Comparison of ENCODE assay signal across 18 cellular contexts in genomic region chr2:63345285-63345633, GRCh38.
"Had no signal": no experiment of that assay in that cellular context is flagged by ENCODE, and none has a peak within 500 bp of the region (broad histone marks: within the 10 kb centered on the region; RNA-seq: fewer than 3 reads in every experiment).

No MANE protein-coding gene starts in this region.

- H3K27me3 ChIP-seq: colonic mucosa, ovary, upper lobe of left lung, uterus had no signal

- H3K27ac ChIP-seq: colonic mucosa, ovary, upper lobe of left lung, uterus had no signal

- H3K4me3 ChIP-seq: colonic mucosa, mucosa of descending colon, ovary, upper lobe of left lung, uterus had no signal

- H3K4me1 ChIP-seq: colonic mucosa, upper lobe of left lung, uterus had no signal

- H3K36me3 ChIP-seq: colonic mucosa, ovary, upper lobe of left lung, uterus had no signal

- H3K9me3 ChIP-seq: colonic mucosa had no signal

- FAIRE-seq: endothelial cell of umbilical vein, keratinocyte, small intestine had no signal

- ATAC-seq: mucosa of descending colon, natural killer cell, sciatic nerve had no signal

- DNase-seq: caudate nucleus; colonic mucosa; dermis blood vessel endothelial cell; endodermal cell; erythroblast; foreskin melanocyte; immature natural killer cell; mucosa of descending colon; natural killer cell; ovary; small intestine; stimulated activated CD4-positive, alpha-beta T cell treated with anti-CD3 and anti-CD28 coated beads, Interleukin-12 subunit alpha, Interleukin-12 subunit beta, amount 100 ng/mL, for 4 hours; stimulated activated naive CD4-positive, alpha-beta T cell; upper lobe of left lung; uterus had no signal
